Comparison of ENCODE assay signal across 18 cellular contexts in the genomic region with DNA sequence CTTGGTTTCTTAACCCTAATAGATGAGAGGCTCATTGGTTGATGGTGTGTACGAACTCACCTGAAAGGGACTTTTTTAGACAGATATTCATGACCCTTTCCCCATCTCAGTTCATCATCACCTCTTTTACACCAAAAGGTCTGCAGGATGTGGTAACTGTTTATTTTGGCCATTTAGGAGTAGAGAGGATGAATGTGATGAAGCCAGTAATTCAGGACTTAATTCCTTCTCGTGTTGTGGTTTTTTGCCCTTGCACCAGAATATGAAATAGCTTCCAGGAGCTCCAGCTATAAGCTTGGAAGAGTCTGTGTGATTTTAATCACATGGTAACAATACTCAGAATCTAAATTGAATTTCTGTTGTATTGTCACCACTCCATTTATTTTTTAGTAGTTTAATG.
DNase-seq lines count a peak whose midpoint lies in the region; ATAC-seq and TF ChIP-seq lines count a peak whose summit lies in the region.
"Had no signal": no experiment of that assay in that cellular context is flagged by ENCODE, and none has a peak within 500 bp of the region (broad histone marks: within the 10 kb centered on the region; RNA-seq: fewer than 3 reads in every experiment).

No MANE protein-coding gene starts in this region.

- H3K4me3 ChIP-seq in AG10803 (ENCODE audit: low read length), result no peak overlapping the region
- H3K4me3 ChIP-seq in adipocyte (ENCODE audit: low read length), result no peak overlapping the region
- H3K4me3 ChIP-seq: GM23338 had no signal

- peak; percentile 59 for DNase-seq in AG10803 (ENCODE audit: low read depth)
- peak; percentile 6 for DNase-seq in adipocyte (ENCODE audit: low read depth)
- DNase-seq in fibroblast of peridontal ligament (ENCODE audit: extremely low read depth), result peak; percentile 40
- no peak for DNase-seq in left colon
- no peak for DNase-seq in SKM-1 treated with dmso at 0.1 percent for 144 hours (lab: John Stamatoyannopoulos, UW; ENCODE audit: unreplicated experiment)
- no peak for DNase-seq in GM19238 (ENCODE audit: insufficient read length, low spot score)
- no peak for DNase-seq in stimulated activated CD4-positive, alpha-beta T cell treated with anti-CD3 and anti-CD28 coated beads, Interleukin-2, amount 100 ng/mL, for 48 hours
- DNase-seq: 8988T; BE2C; C1 segment of cervical spinal cord; Caco-2; CD4-positive, CD25-positive, alpha-beta regulatory T cell; CD8-positive, alpha-beta memory T cell; DMS153; DMS79; GDM1; HCEC 1CT had no signal

- H3K27me3 ChIP-seq in adipocyte (replicated peaks; ENCODE audit: control insufficient read depth, insufficient read depth, low read length), result peaks cover 19% of the 10 kb centered on the region
- H3K27me3 ChIP-seq: BE2C had no signal

- H3K4me1 ChIP-seq in adipocyte (ENCODE audit: control insufficient read depth, insufficient read depth, low read length), result peaks cover 28% of the 10 kb centered on the region
- H3K4me1 ChIP-seq: BE2C, Caco-2 had no signal

- peaks cover 22% of the 10 kb centered on the region for H3K9me3 ChIP-seq in adipocyte (ENCODE audit: control insufficient read depth, low read length)
- H3K9me3 ChIP-seq: BE2C had no signal

- intact Hi-C loops in left colon (cut with DNase I, micrococcal nuclease), result no loop called here

- no peak overlapping the region for H3K9ac ChIP-seq in adipocyte (ENCODE audit: low read length)

- H3K36me3 ChIP-seq in adipocyte (ENCODE audit: control insufficient read depth, insufficient read depth, low read length, severe bottlenecking), result no peaks in the 10 kb centered on the region
- H3K36me3 ChIP-seq: BE2C had no signal

- ATAC-seq in left colon, result no peak
- ATAC-seq: GM23338 had no signal

- TF ChIP-seq CTCF in AG10803 (conservative IDR thresholded peaks at IDR 0.05; ENCODE audit: low read length), result no peak

Comparison
In these comparisons a context has a peak if more than half of its experiments do, and no peak if none do; other contexts are left out.
1. DNase-seq: peak in AG10803 (single experiment), adipocyte (single experiment) and fibroblast of peridontal ligament (single experiment); none in left colon (0 of 2), SKM-1 treated with dmso at 0.1 percent for 144 hours (single experiment), GM19238 (single experiment) and stimulated activated CD4-positive, alpha-beta T cell treated with anti-CD3 and anti-CD28 coated beads, Interleukin-2, amount 100 ng/mL, for 48 hours (0 of 2).